20 cellular contexts compared by ENCODE assay signal in the genomic region with DNA sequence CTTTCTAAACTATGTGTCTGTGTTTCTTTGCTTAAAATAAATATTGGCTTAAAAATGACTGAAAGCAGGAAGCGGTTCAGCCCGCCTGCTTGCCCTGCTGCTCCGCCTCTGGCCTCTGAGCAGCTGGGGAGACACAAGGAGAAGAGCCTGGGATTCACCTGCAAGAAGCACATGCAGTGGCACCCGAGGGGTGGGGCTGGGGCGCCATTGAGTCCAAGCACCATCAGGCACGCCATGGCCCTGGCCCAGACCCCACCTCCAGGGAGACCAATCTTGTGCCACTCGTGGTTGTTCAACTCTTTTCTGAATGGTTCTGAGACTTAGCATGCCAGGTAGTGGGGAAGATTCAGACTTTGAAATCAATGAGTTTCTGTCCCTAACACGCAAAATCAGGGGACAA.
DNase-seq lines count a peak whose midpoint lies in the region; ATAC-seq and TF ChIP-seq lines count a peak whose summit lies in the region.
"Had no signal": no experiment of that assay in that cellular context is flagged by ENCODE, and none has a peak within 500 bp of the region (broad histone marks: within the 10 kb centered on the region; RNA-seq: fewer than 3 reads in every experiment).

No MANE protein-coding gene starts in this region.

- TF ChIP-seq CTCF in AG04450 (IDR thresholded peaks at IDR 0.05; ENCODE audit: low read depth, low read length) (no peak), colonic mucosa (IDR thresholded peaks at IDR 0.05) (no peak), osteocyte (IDR thresholded peaks at IDR 0.05) (no peak)

- POLR2A ChIA-PET in AG04450 (lab: Yijun Ruan, JAX), result no interaction called here

- H3K36me3 ChIP-seq in BLaER1, result no peaks in the 10 kb centered on the region
- H3K36me3 ChIP-seq in colonic mucosa, result no peaks in the 10 kb centered on the region

- H3K9ac ChIP-seq in BLaER1 (no peak overlapping the region), colonic mucosa (ENCODE audit: low read depth in 2 of 2, low read length in 2 of 2) (no peak overlapping the region)

- CTCF ChIA-PET in AG04450 (lab: Charles Lee), result no interaction called here
- CTCF ChIA-PET in activated naive CD4-positive, alpha-beta T cell treated with anti-CD3 and anti-CD28 coated beads, Interleukin-2, amount 10 ng/mL, durations not matched to agents 7 days and 5 days (lab: Charles Lee), result no interaction called here

- peak overlapping the region; percentile 51 for H3K4me2 ChIP-seq in BLaER1

- H3K9me3 Mint-ChIP-seq in osteocyte (ENCODE audit: unreplicated experiment), result peaks cover 37% of the 10 kb centered on the region
- H3K9me3 Mint-ChIP-seq in activated naive CD4-positive, alpha-beta T cell treated with anti-CD3 and anti-CD28 coated beads, Interleukin-2, amount 10 ng/mL, durations not matched to agents 7 days and 5 days, result no peaks in the 10 kb centered on the region

- H3K4me3 ChIP-seq in AG04450 (ENCODE audit: low read depth, low read length) (no peak overlapping the region), BLaER1 (no peak overlapping the region), colonic mucosa (no peak overlapping the region)

- H3K9me3 ChIP-seq in AG04450 (ENCODE audit: control insufficient read depth, insufficient read depth, low read length) (peaks cover 54% of the 10 kb centered on the region), BLaER1 (peaks cover 5% of the 10 kb centered on the region; the same call in 1 of the 2 replicates), colonic mucosa (no peaks in the 10 kb centered on the region)

- no peaks in the 10 kb centered on the region for H3K27me3 Mint-ChIP-seq in osteocyte (ENCODE audit: unreplicated experiment)
- H3K27me3 Mint-ChIP-seq in activated naive CD4-positive, alpha-beta T cell treated with anti-CD3 and anti-CD28 coated beads, Interleukin-2, amount 10 ng/mL, durations not matched to agents 7 days and 5 days, result no peaks in the 10 kb centered on the region

- H3K4me3 Mint-ChIP-seq in osteocyte (ENCODE audit: unreplicated experiment), result no peak overlapping the region
- no peak overlapping the region for H3K4me3 Mint-ChIP-seq in activated naive CD4-positive, alpha-beta T cell treated with anti-CD3 and anti-CD28 coated beads, Interleukin-2, amount 10 ng/mL, durations not matched to agents 7 days and 5 days

- peaks cover 29% of the 10 kb centered on the region for H3K4me1 ChIP-seq in BLaER1
- H3K4me1 ChIP-seq in colonic mucosa, result no peaks in the 10 kb centered on the region

- H3K4me1 Mint-ChIP-seq in osteocyte (ENCODE audit: unreplicated experiment), result no peaks in the 10 kb centered on the region
- no peaks in the 10 kb centered on the region for H3K4me1 Mint-ChIP-seq in activated naive CD4-positive, alpha-beta T cell treated with anti-CD3 and anti-CD28 coated beads, Interleukin-2, amount 10 ng/mL, durations not matched to agents 7 days and 5 days

- intact Hi-C loops in colonic mucosa (cut with DNase I), result no loop called here

- peak overlapping the region; percentile 11 for H3K27ac ChIP-seq in AG04450 (ENCODE audit: low read depth, low read length)
- H3K27ac ChIP-seq in BLaER1, result no peak overlapping the region
- H3K27ac ChIP-seq in colonic mucosa, result no peak overlapping the region
- H3K27ac ChIP-seq: HL-60 had no signal

- no peak for DNase-seq in AG04450 (ENCODE audit: low read depth, low spot score)
- peak; percentile 15 for DNase-seq in colonic mucosa
- peak; percentile 79 for DNase-seq in osteocyte (ENCODE audit: extremely low spot score, unreplicated experiment)
- no peak for DNase-seq in activated naive CD4-positive, alpha-beta T cell treated with anti-CD3 and anti-CD28 coated beads, Interleukin-2, amount 10 ng/mL, durations not matched to agents 7 days and 5 days
- DNase-seq: ACHN, AML-193, DMS 273 treated with DMSO at 0.1 percent for 48 hours, DND-41, GOT3, IMR-90, NCI-H1417, NCI-H187, NCI-H2227 treated with DMSO at 0.1 percent for 48 hours, NCI-H510A treated with DMSO at 0.1 percent for 48 hours, NCI-H774, Right ventricle myocardium superior had no signal

- no peak overlapping the region for H3K27ac Mint-ChIP-seq in osteocyte (ENCODE audit: unreplicated experiment)
- H3K27ac Mint-ChIP-seq in activated naive CD4-positive, alpha-beta T cell treated with anti-CD3 and anti-CD28 coated beads, Interleukin-2, amount 10 ng/mL, durations not matched to agents 7 days and 5 days, result no peak overlapping the region

- ATAC-seq in HG03442 (IDR thresholded peaks at IDR 0.05; ENCODE audit: unreplicated experiment), result no peak
- no peak for ATAC-seq in HG03039 (IDR thresholded peaks at IDR 0.05; ENCODE audit: unreplicated experiment)

- no peaks in the 10 kb centered on the region for H4K20me1 ChIP-seq in BLaER1

- H3K27me3 ChIP-seq in AG04450 (ENCODE audit: control insufficient read depth, insufficient read depth, low read length) (no peaks in the 10 kb centered on the region), BLaER1 (no peaks in the 10 kb centered on the region), colonic mucosa (no peaks in the 10 kb centered on the region)

- H3K36me3 Mint-ChIP-seq in osteocyte (ENCODE audit: unreplicated experiment), result no peaks in the 10 kb centered on the region
- no peaks in the 10 kb centered on the region for H3K36me3 Mint-ChIP-seq in activated naive CD4-positive, alpha-beta T cell treated with anti-CD3 and anti-CD28 coated beads, Interleukin-2, amount 10 ng/mL, durations not matched to agents 7 days and 5 days

Comparison
In these comparisons a context has a peak if more than half of its experiments do, and no peak if none do; other contexts are left out.
1. DNase-seq: peak in colonic mucosa (single experiment) and osteocyte (single experiment); none in AG04450 (single experiment) and activated naive CD4-positive, alpha-beta T cell treated with anti-CD3 and anti-CD28 coated beads, Interleukin-2, amount 10 ng/mL, durations not matched to agents 7 days and 5 days (single experiment).